Comparison of ENCODE assay signal across 14 cellular contexts in the genomic region with DNA sequence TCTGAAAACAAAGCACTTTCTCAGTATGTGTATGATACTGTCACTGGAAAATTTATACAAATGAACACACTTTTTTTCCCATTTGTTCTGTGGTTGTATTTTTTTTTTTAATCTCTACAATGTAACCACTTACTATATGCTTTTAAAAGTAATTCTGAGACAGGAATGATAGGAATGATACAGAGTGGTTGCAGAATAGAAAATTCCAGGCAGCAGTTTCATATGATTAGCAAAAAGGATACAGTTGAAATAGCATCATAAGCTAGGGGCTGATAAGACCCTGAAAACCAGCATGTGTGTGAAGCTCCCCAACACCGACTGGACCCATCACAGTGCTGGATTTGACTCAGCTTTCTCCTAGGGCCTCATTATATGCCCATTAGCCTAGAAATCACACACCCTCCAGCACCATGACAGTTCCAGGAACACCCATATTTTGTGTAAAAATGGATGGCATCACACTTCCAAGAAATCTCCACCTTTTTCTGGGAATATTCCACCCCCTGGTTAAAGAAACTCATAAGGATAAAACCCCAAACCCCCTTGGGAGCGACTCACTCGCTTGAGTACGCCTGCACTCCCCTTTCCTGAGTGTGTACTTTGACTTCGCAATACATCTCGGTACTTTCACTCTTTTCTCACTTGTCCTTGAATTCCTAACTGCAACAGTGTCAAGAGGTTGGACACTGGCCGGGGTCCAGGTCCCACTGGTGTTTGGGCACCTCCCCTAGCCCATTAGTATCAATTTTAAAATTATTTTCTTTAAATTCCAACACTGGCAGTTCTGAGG.
"Had no signal": no experiment of that assay in that cellular context is flagged by ENCODE, and none has a peak within 500 bp of the region (broad histone marks: within the 10 kb centered on the region; RNA-seq: fewer than 3 reads in every experiment).

No MANE protein-coding gene starts in this region.

- H3K36me3 ChIP-seq: esophagus muscularis mucosa, prostate gland, right lobe of liver, spleen, thoracic aorta had no signal

- H3K27me3 ChIP-seq: esophagus muscularis mucosa, foreskin keratinocyte, right lobe of liver, spleen had no signal

- H3K27ac ChIP-seq: esophagus muscularis mucosa, foreskin keratinocyte, prostate gland, right lobe of liver, spleen, thoracic aorta had no signal

- H3K9me3 ChIP-seq: esophagus muscularis mucosa, prostate gland, right lobe of liver had no signal

- DNase-seq: activated CD4-positive, alpha-beta T cell treated with anti-CD3 and anti-CD28 coated beads, Interleukin-2, amount 10 ng/mL, durations not matched to agents 24 days and 14 days; activated CD4-positive, CD25-positive, alpha-beta regulatory T cell; activated CD8-positive, alpha-beta memory T cell treated with anti-CD3 and anti-CD28 coated beads for 24 hours; activated naive CD4-positive, alpha-beta T cell treated with Interleukin-2 at 50 U/mL for 16 hours; activated naive CD8-positive, alpha-beta T cell treated with anti-CD3 and anti-CD28 coated beads, Interleukin-2, amount 50 U/mL, for 24 hours; foreskin keratinocyte; nephron progenitor cell; right lobe of liver; spleen; stimulated activated naive CD8-positive, alpha-beta T cell treated with anti-CD3 and anti-CD28 coated beads, Interleukin-15, amount 100 ng/mL, for 72 hours; SW 1271 had no signal

- H3K4me1 ChIP-seq: esophagus muscularis mucosa, foreskin keratinocyte, prostate gland, right lobe of liver, spleen had no signal

- H3K4me3 ChIP-seq: esophagus muscularis mucosa, prostate gland, right lobe of liver, spleen, thoracic aorta had no signal
